Comparison of ENCODE assay signal across 27 cellular contexts in genomic region chr13:28548468-28548867, GRCh38.
"Had no signal": no experiment of that assay in that cellular context is flagged by ENCODE, and none has a peak within 500 bp of the region (broad histone marks: within the 10 kb centered on the region; RNA-seq: fewer than 3 reads in every experiment).

No MANE protein-coding gene starts in this region.

- H3K27me3 ChIP-seq: neural progenitor cell, right atrium auricular region, right lobe of liver, testis, thyroid gland, upper lobe of left lung, vagina had no signal

- H3K4me1 Mint-ChIP-seq: immature natural killer cell; naive thymus-derived CD8-positive, alpha-beta T cell; nephron; neural progenitor cell had no signal

- H3K36me3 ChIP-seq: left ventricle myocardium inferior, neural progenitor cell, neutrophil, right atrium auricular region, right lobe of liver, stomach, thyroid gland, transverse colon, upper lobe of left lung, vagina had no signal

- H3K4me3 Mint-ChIP-seq: immature natural killer cell; naive thymus-derived CD8-positive, alpha-beta T cell; nephron; neural progenitor cell; stimulated activated naive B cell treated with anti-CD40 and anti-IgM and Interleukin-4, amounts not matched to agents 10 μg/mL and 1 μg/mL and 100 μg/mL, for 72 hours had no signal

- ATAC-seq: naive thymus-derived CD8-positive, alpha-beta T cell; right lobe of liver; stimulated activated naive B cell treated with anti-CD40 and anti-IgM and Interleukin-4, amounts not matched to agents 10 μg/mL and 1 μg/mL and 100 μg/mL, for 72 hours; stimulated activated naive CD8-positive, alpha-beta T cell treated with anti-CD3 and anti-CD28 coated beads, Interleukin-15, Interleukin-2, amounts not matched to agents 100 U/mL and 50 U/mL, for 24 hours had no signal

- H3K27ac ChIP-seq: left ventricle myocardium inferior, neural progenitor cell, neutrophil, parathyroid adenoma, right atrium auricular region, right lobe of liver, stomach, testis, thyroid gland, transverse colon, upper lobe of left lung, vagina had no signal

- H3K4me1 ChIP-seq: left ventricle myocardium inferior, neural progenitor cell, parathyroid adenoma, right atrium auricular region, right lobe of liver, stomach, testis, thyroid gland, upper lobe of left lung, vagina had no signal

- H3K4me3 ChIP-seq: left ventricle myocardium inferior, lung, neural progenitor cell, right atrium auricular region, right lobe of liver, stomach, testis, thyroid gland, transverse colon, upper lobe of left lung, vagina had no signal

- H3K36me3 Mint-ChIP-seq: immature natural killer cell, neural progenitor cell had no signal

- DNase-seq: hypothalamus; immature natural killer cell; kidney; left ventricle myocardium inferior; midbrain; naive thymus-derived CD8-positive, alpha-beta T cell; occipital lobe; right lobe of liver; stimulated activated CD4-positive, alpha-beta T cell treated with anti-CD3 and anti-CD28 coated beads, Interleukin-12 subunit alpha, Interleukin-12 subunit beta, amount 100 ng/mL, for 4 hours; stimulated activated CD4-positive, alpha-beta T cell treated with anti-CD3 and anti-CD28 coated beads, Interleukin-15, amount 100 ng/mL, for 24 hours; stimulated activated CD4-positive, alpha-beta T cell treated with anti-CD3 and anti-CD28 coated beads, Interleukin-2, amount 100 ng/mL, for 24 hours; stimulated activated CD4-positive, alpha-beta T cell treated with anti-CD3 and anti-CD28 coated beads, Interleukin-4, amount 100 ng/mL, for 1 hour; stimulated activated naive B cell treated with anti-CD40 and anti-IgM and Interleukin-4, amounts not matched to agents 10 μg/mL and 1 μg/mL and 100 μg/mL, for 72 hours; stimulated activated naive CD8-positive, alpha-beta T cell treated with anti-CD3 and anti-CD28 coated beads, Interleukin-15, Interleukin-2, amounts not matched to agents 100 U/mL and 50 U/mL, for 24 hours; stomach; testis; thyroid gland; transverse colon; upper lobe of left lung had no signal

- H3K9me3 ChIP-seq: neutrophil, right lobe of liver, testis, thyroid gland, transverse colon, vagina had no signal

- H3K9me3 Mint-ChIP-seq: neural progenitor cell had no signal

- H3K27ac Mint-ChIP-seq: naive thymus-derived CD8-positive, alpha-beta T cell; nephron; neural progenitor cell; progenitor cell of endocrine pancreas had no signal
